8 cellular contexts compared by ENCODE assay signal in the genomic region with DNA sequence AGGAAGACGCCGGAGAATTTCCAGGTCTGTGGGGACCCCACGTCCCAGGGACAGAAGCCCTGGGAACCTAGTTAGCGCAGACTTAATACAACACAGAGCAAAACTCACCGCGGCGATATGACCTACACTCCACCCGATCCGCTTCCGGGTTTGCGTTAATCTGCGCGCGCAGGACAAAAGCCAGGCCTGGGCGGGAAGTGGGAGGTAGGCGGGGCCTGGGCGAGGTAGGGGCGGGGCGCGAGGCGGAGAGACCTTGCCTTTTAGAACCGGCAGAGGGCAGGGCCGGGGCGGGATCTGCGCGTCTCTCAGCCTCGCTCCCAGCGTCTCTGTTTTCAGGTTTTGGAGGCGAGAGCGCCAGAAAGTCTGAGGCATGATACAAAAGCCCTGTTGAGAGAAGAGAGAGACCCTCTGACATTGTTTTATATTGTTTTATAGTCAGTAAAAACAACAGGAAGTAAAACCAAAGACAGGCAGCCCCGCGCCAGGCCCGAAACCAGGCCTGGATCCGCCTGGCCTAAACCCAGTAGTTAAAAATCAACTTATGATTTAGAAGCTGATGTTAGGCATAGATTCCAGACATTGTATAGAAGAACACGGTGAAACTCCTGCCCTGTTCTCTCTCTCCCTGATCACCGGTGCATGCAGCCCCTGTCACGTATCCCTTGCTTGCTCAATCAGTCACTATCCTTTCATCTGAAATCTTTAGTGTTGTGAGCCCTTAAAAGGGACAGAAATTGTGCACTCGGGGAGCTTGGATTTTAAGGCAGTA. TPM values are rescaled to one million over a fixed set of nuclear protein-coding genes. Genes with fewer than 3 reads are reported as not detected.
DNase-seq lines count a peak whose midpoint lies in the region; ATAC-seq and TF ChIP-seq lines count a peak whose summit lies in the region.

Gene ZNF611, minus strand, starts transcription at position 152 of the 769 bp plus-strand sequence. CDS start 19,150 bp downstream, outside the sequence.

- H3K9me3 Mint-ChIP-seq in T-cell = no peaks in the 10 kb centered on the region

- CTCF ChIA-PET in T-cell (lab: Charles Lee) = interaction anchor here in 1 of 2 donors (0.6 kb wide), 1 partner anchor 25 kb away, joined by 4 read pairs; no protein-coding TSS in a partner anchor

- peaks cover 25 to 27% (median 25%) of the 10 kb centered on the region in 3 donors for H3K4me1 Mint-ChIP-seq in T-cell

- peak within 1 kb of the TSS; percentile 85 to 92 (median 91) for H3K4me3 Mint-ChIP-seq in T-cell

- no peaks in the 10 kb centered on the region for H3K9me3 ChIP-seq in adrenal gland (replicated peaks in 1 of 3)
- H3K9me3 ChIP-seq in heart left ventricle = no peaks in the 10 kb centered on the region
- no peaks in the 10 kb centered on the region for H3K9me3 ChIP-seq in upper lobe of left lung

- peak; percentile 70 for TF ChIP-seq CTCF in GM12874 (IDR thresholded peaks at IDR 0.05; ENCODE audit: insufficient read depth, low read depth, low read length)
- peak; percentile 32 to 79 (median 66) for TF ChIP-seq CTCF in adrenal gland (IDR thresholded peaks at IDR 0.05)
- peak; percentile 43 to 85 (median 66) for TF ChIP-seq CTCF in heart left ventricle (IDR thresholded peaks at IDR 0.05)
- TF ChIP-seq CTCF in upper lobe of left lung (IDR thresholded peaks at IDR 0.05) = peak; percentile 69 to 92 (median 84)

- peak; percentile 87 for DNase-seq in NCI-H1436 treated with DMSO at 0.1 percent for 48 hours (lab: John Stamatoyannopoulos, UW)
- peak; percentile 95 to 100 (median 99) for DNase-seq in T-cell
- DNase-seq in adrenal gland = peak; percentile 96 to 99 (median 98)
- DNase-seq in heart left ventricle = peak; percentile 98 to 99 (median 98)
- peak; percentile 93 to 99 (median 98) for DNase-seq in posterior cingulate gyrus
- DNase-seq in upper lobe of left lung = peak; percentile 99

- peak within 1 kb of the TSS; percentile 94 to 95 for H3K27ac Mint-ChIP-seq in T-cell

- POLR2A ChIA-PET in T-cell (lab: Charles Lee) = no interaction called here

- no peak for TF ChIP-seq EP300 in upper lobe of left lung (IDR thresholded peaks at IDR 0.05)

- WGBS in adrenal gland, 4 donors = 12 to 31% (median 12%) methylated on average over 15 to 38 of the region's 38 CpGs
- 8 to 13% (median 9%) methylated on average over 31 to 38 of the region's 38 CpGs for WGBS in heart left ventricle, 4 donors
- WGBS in upper lobe of left lung, 2 donors = 8 to 18% methylated on average over 15 to 38 of the region's 38 CpGs

- H3K4me3 ChIP-seq in adrenal gland (peak within 1 kb of the TSS; percentile 45 to 94 (median 75)), heart left ventricle (peak within 1 kb of the TSS; percentile 61 to 95 (median 82)), upper lobe of left lung (peak within 1 kb of the TSS; percentile 42 to 81 (median 72))

- no peaks in the 10 kb centered on the region for H3K27me3 Mint-ChIP-seq in T-cell

- H3K27me3 ChIP-seq in adrenal gland = no peaks in the 10 kb centered on the region
- H3K27me3 ChIP-seq in heart left ventricle = no peaks in the 10 kb centered on the region
- no peaks in the 10 kb centered on the region for H3K27me3 ChIP-seq in upper lobe of left lung

- intact Hi-C loops in adrenal gland (cut with DNase I) = no loop called here
- intact Hi-C loops in heart left ventricle (cut with DNase I) = loop anchor here in 3 of 10 donors (1.0 to 5.0 kb wide), 8 partner anchors 43 to 208 kb away; partner anchors contain the start of genes ZNF808 (in 2 of the 3) and ZNF83 (in 2 of the 3)
- intact Hi-C loops in posterior cingulate gyrus (cut with DNase I) = loop anchor here (5.0 kb wide), 1 partner anchor 43 kb away; no protein-coding TSS in a partner anchor

- peaks cover 3% of the 10 kb centered on the region for H3K36me3 Mint-ChIP-seq in T-cell

- H3K4me1 ChIP-seq in adrenal gland (replicated peaks in 1 of 2) (no peaks in the 10 kb centered on the region), heart left ventricle (peaks cover 0 to 30% (median 11%) of the 10 kb centered on the region in 12 donors), upper lobe of left lung (peaks cover 7 to 29% (median 13%) of the 10 kb centered on the region in 4 donors)

- ATAC-seq in HG02798 (IDR thresholded peaks at IDR 0.05; ENCODE audit: poor library complexity, unreplicated experiment) (peak; percentile 95), T-cell (replicated peaks in 1 of 4) (peak; percentile 93 to 99 (median 96)), heart left ventricle (peak; percentile 98 to 99 (median 99)), upper lobe of left lung (ENCODE audit: low FRiP score in 2 of 2) (peak; percentile 99 to 100)

- H3K36me3 ChIP-seq in adrenal gland (replicated peaks in 1 of 2) = no peaks in the 10 kb centered on the region
- no peaks in the 10 kb centered on the region for H3K36me3 ChIP-seq in heart left ventricle
- no peaks in the 10 kb centered on the region for H3K36me3 ChIP-seq in upper lobe of left lung

- peak within 1 kb of the TSS in 4 of 5 donors; percentile 52 to 89 (median 83) for H3K27ac ChIP-seq in adrenal gland
- peak within 1 kb of the TSS; percentile 73 to 96 (median 90) for H3K27ac ChIP-seq in heart left ventricle
- H3K27ac ChIP-seq in upper lobe of left lung = peak within 1 kb of the TSS; percentile 89 to 95 (median 90)

- TF ChIP-seq POLR2A in adrenal gland (IDR thresholded peaks at IDR 0.05) = peak; percentile 61 to 88
- TF ChIP-seq POLR2A in heart left ventricle (IDR thresholded peaks at IDR 0.05) = peak; percentile 33 to 91
- peak in 3 of 4 donors; percentile 81 to 92 (median 83) for TF ChIP-seq POLR2A in upper lobe of left lung (IDR thresholded peaks at IDR 0.05)

RNA-seq across cellular contexts. Expression of gene ZNF611, which starts in this region (rescaled TPM):
- 10 to 100 TPM; 31.5 to 46.2 (median 37.0) TPM for total RNA-seq in T-cell
- 10 to 100 TPM in 6 of 8 donors, 1 to 10 TPM in 2; 8.3 to 21.8 (median 13.9) TPM for total RNA-seq in adrenal gland
- polyA plus RNA-seq in adrenal gland = 1 to 10 TPM; 3.8 to 6.8 (median 5.7) TPM
- 10 to 100 TPM in 2 of 9 donors, 1 to 10 TPM in 7; 3.8 to 12.6 (median 6.9) TPM for total RNA-seq in heart left ventricle
- 1 to 10 TPM; 4.8 TPM for polyA plus RNA-seq in heart left ventricle
- total RNA-seq in upper lobe of left lung = 10 to 100 TPM in 5 of 6 donors, 1 to 10 TPM in 1; 9.0 to 44.0 (median 20.1) TPM

Comparison
In these comparisons a context has a peak if more than half of its experiments do, and no peak if none do; other contexts are left out.
1. Peak in every context shown above with its lines: DNase-seq, ATAC-seq, H3K4me3 ChIP-seq and H3K27ac ChIP-seq.